In genomic region chr2:106974891-106975290, GRCh38 we compare ENCODE assay signal across 34 cellular contexts.
"Had no signal": no experiment of that assay in that cellular context is flagged by ENCODE, and none has a peak within 500 bp of the region (broad histone marks: within the 10 kb centered on the region; RNA-seq: fewer than 3 reads in every experiment).

No MANE protein-coding gene starts in this region.

- H3K27me3 ChIP-seq: MG63 had no signal

- H3K9ac ChIP-seq: KMS-11 had no signal

- H3K4me2 ChIP-seq: KMS-11 had no signal

- H3K27ac ChIP-seq: KMS-11 had no signal

- DNase-seq: Karpas-422, Kasumi-1, KG1, MG63, MM.1S, MV-4-11, NCI-H1048, NCI-H1092, NCI-H1092 treated with DMSO at 0.1 percent for 48 hours, NCI-H1105, NCI-H1105 treated with DMSO at 0.1 percent for 48 hours, NCI-H1417, NCI-H1417 treated with DMSO at 0.1 percent for 48 hours, NCI-H1436, NCI-H1436 treated with DMSO at 0.1 percent for 48 hours, NCI-H146, NCI-H1694, NCI-H1694 treated with DMSO at 0.1 percent for 48 hours, NCI-H187, NCI-H187 treated with DMSO at 0.1 percent for 48 hours, NCI-H1930, NCI-H2029, NCI-H2029 treated with DMSO at 0.1 percent for 48 hours, NCI-H2081, NCI-H2081 treated with DMSO at 0.1 percent for 48 hours, NCI-H2107, NCI-H2171, NCI-H2171 treated with DMSO at 0.1 percent for 48 hours, NCI-H2227 treated with DMSO at 0.1 percent for 48 hours, NCI-H226, NCI-H345, NCI-H446, NCI-H446 treated with DMSO at 0.1 percent for 48 hours had no signal

- H3K9me3 ChIP-seq: MG63 had no signal

- H3K36me3 ChIP-seq: MG63 had no signal

- H3K4me3 ChIP-seq: MG63 had no signal
